12 cellular contexts compared by ENCODE assay signal in genomic region chr6:12313992-12314589, GRCh38. TPM values are rescaled to one million over a fixed set of nuclear protein-coding genes. Genes with fewer than 3 reads are reported as not detected.
DNase-seq lines count a peak whose midpoint lies in the region; ATAC-seq, FAIRE-seq and TF ChIP-seq lines count a peak whose summit lies in the region.
"Had no signal": no experiment of that assay in that cellular context is flagged by ENCODE, and none has a peak within 500 bp of the region (broad histone marks: within the 10 kb centered on the region; RNA-seq: fewer than 3 reads in every experiment).

No MANE protein-coding gene starts in this region.

- H3F3A ChIP-seq in smooth muscle cell (ENCODE audit: low read depth) = no peaks in the 10 kb centered on the region

- TF ChIP-seq EP300 in A549 (IDR thresholded peaks at IDR 0.05) = peak in 1 of 2 experiments; percentile 55; a peak in 1 of 5 replicates

- TF ChIP-seq CTCF in A549 (IDR thresholded peaks at IDR 0.05) (no peak), mucosa of descending colon (IDR thresholded peaks at IDR 0.05) (no peak), smooth muscle cell (IDR thresholded peaks at IDR 0.05; ENCODE audit: borderline replicate concordance, insufficient read depth, poor library complexity, severe bottlenecking) (no peak), psoas muscle (IDR thresholded peaks at IDR 0.05) (no peak)

- no peaks in the 10 kb centered on the region for H3K27me3 ChIP-seq in smooth muscle cell (ENCODE audit: low read depth)
- H3K27me3 ChIP-seq in psoas muscle (ENCODE audit: insufficient read depth in 3 of 3, low read length in 2 of 3) = no peaks in the 10 kb centered on the region

- no peaks in the 10 kb centered on the region for H3K36me3 ChIP-seq in mucosa of descending colon (ENCODE audit: low read depth)
- H3K36me3 ChIP-seq in smooth muscle cell (ENCODE audit: low read depth) = no peaks in the 10 kb centered on the region
- no peaks in the 10 kb centered on the region for H3K36me3 ChIP-seq in psoas muscle (ENCODE audit: insufficient read depth in 1 of 2, low read depth in 1 of 2)

- peak; percentile 14 to 16; a peak in 1 of 5 replicates for TF ChIP-seq RAD21 in A549 (conservative IDR thresholded peaks at IDR 0.05 in 1 of 2, IDR thresholded peaks at IDR 0.05 in 1 of 2)

- CTCF ChIA-PET in A549 (lab: Yijun Ruan, JAX) = interaction anchor here (0.5 to 2.2 kb wide), 7 partner anchors 10 to 291 kb away, joined by 3 to 10 read pairs (median 4); partner anchors contain the start of gene EDN1

- no peaks in the 10 kb centered on the region for H4K20me1 ChIP-seq in smooth muscle cell (ENCODE audit: low read depth)

- POLR2A ChIA-PET in A549 (lab: Yijun Ruan, JAX) = interaction anchor here (0.7 to 2.3 kb wide), 8 partner anchors 10 to 170 kb away, joined by 3 to 13 read pairs (median 4); partner anchors contain the start of gene EDN1

- TF ChIP-seq POLR2A in A549 (IDR thresholded peaks at IDR 0.05; ENCODE audit: low read length) = no peak
- TF ChIP-seq POLR2A in GM12892 (IDR thresholded peaks at IDR 0.05; ENCODE audit: low read depth, low read length) = no peak

- H3K27ac ChIP-seq in A549 (peak overlapping the region; percentile 89 to 98), smooth muscle cell (ENCODE audit: low read depth) (no peak overlapping the region), psoas muscle (no peak overlapping the region)

- H2AFZ ChIP-seq in smooth muscle cell (ENCODE audit: low read depth) = no peak overlapping the region

- 10% methylated on average over 8 of the region's 8 CpGs for WGBS in A549 (ENCODE audit: missing lambda C conversion rate)
- WGBS in smooth muscle cell (ENCODE audit: low lambda C conversion rate) = 72% methylated on average over 8 of the region's 8 CpGs
- 43 to 53% (median 46%) methylated on average over 8 of the region's 8 CpGs for WGBS in psoas muscle, 3 donors

- FAIRE-seq in A549 (lab: Jason Lieb, UNC) (no peak), GM12892 (lab: Jason Lieb, UNC) (no peak)

- H3K4me1 ChIP-seq in A549 (peaks cover 46% of the 10 kb centered on the region), mucosa of descending colon (ENCODE audit: low read depth) (no peaks in the 10 kb centered on the region), smooth muscle cell (ENCODE audit: low read depth) (no peaks in the 10 kb centered on the region), psoas muscle (no peaks in the 10 kb centered on the region)

- no peaks in the 10 kb centered on the region for H3K79me2 ChIP-seq in smooth muscle cell (ENCODE audit: low read depth)

- ATAC-seq in A549 (peak; percentile 75 to 83), mucosa of descending colon (peak; percentile 91), psoas muscle (no peak)

- H3K9me3 ChIP-seq in A549 (peaks cover 30% of the 10 kb centered on the region; the same call in 2 of the 3 replicates), mucosa of descending colon (no peaks in the 10 kb centered on the region), smooth muscle cell (replicated peaks; ENCODE audit: low read depth) (peaks cover 6% of the 10 kb centered on the region), psoas muscle (no peaks in the 10 kb centered on the region)

- H3K4me2 ChIP-seq in A549 (peak overlapping the region; percentile 73), smooth muscle cell (no peak overlapping the region)

- intact Hi-C loops in mucosa of descending colon (cut with DNase I, micrococcal nuclease) (no loop called here), psoas muscle (cut with DNase I) (no loop called here)

- H3K4me3 ChIP-seq in A549 (0 out of 3 replicates have a peak overlapping the region, but pooled peaks have one; percentile 12), mucosa of descending colon (no peak overlapping the region), smooth muscle cell (no peak overlapping the region), psoas muscle (no peak overlapping the region)

- H3K9ac ChIP-seq in smooth muscle cell (ENCODE audit: low read depth) = no peak overlapping the region

- peak in 1 of 2 experiments; percentile 95 for DNase-seq in A549 (ENCODE audit: low read depth in 1 of 2, low spot score in 1 of 2)
- peak; percentile 90 for DNase-seq in M059J (ENCODE audit: low read depth)
- DNase-seq in dermis blood vessel endothelial cell = peak; percentile 89
- DNase-seq in mucosa of descending colon = peak in 1 of 3 donors; percentile 46
- no peak for DNase-seq in GM12892 (ENCODE audit: insufficient read length)
- no peak for DNase-seq in smooth muscle cell (lab: John Stamatoyannopoulos, UW; ENCODE audit: unreplicated experiment)
- DNase-seq in T-helper 2 cell = no peak
- DNase-seq in psoas muscle = no peak
- DNase-seq: activated CD4-positive, alpha-beta T cell treated with anti-CD3 and anti-CD28 coated beads for 4 hours; activated effector memory CD4-positive, alpha-beta T cell treated with anti-CD3 and anti-CD28 coated beads, Interleukin-2, amount 50 U/mL, for 16 hours; GF-D8; HCEC 1CT had no signal

TF ChIP-seq in A549, 52 proteins besides CTCF, POLR2A, EP300 and RAD21:
- peak; percentile 15 for TF ChIP-seq MAFK (IDR thresholded peaks at IDR 0.05; ENCODE audit: partially characterized antibody)
- TF ChIP-seq FOSL2 (IDR thresholded peaks at IDR 0.05) = no peak
- TF ChIP-seq FOSL2 (CRISPR knock-in tag; IDR thresholded peaks at IDR 0.05) = peak; percentile 57
- peak; percentile 55; the same call in 1 of the 2 replicates for TF ChIP-seq ZNF302 (CRISPR knock-in tag; IDR thresholded peaks at IDR 0.05)
- TF ChIP-seq HES2 (IDR thresholded peaks at IDR 0.05) = no peak
- peak; percentile 66; the same call in 1 of the 2 replicates for TF ChIP-seq GATA3 (IDR thresholded peaks at IDR 0.05; ENCODE audit: borderline replicate concordance)
- TF ChIP-seq HOXB5 (CRISPR knock-in tag; IDR thresholded peaks at IDR 0.05) = peak; percentile 46; the same call in 1 of the 2 replicates
- 0 out of 2 replicates have a peak, but pooled peaks have one; percentile 71 for TF ChIP-seq ZSCAN20 (CRISPR knock-in tag; IDR thresholded peaks at IDR 0.05)
- TF ChIP-seq MAX (IDR thresholded peaks at IDR 0.05) = peak; percentile 41; the same call in 1 of the 2 replicates
- TF ChIP-seq JUN (IDR thresholded peaks at IDR 0.05) = peak in 1 of 2 experiments; percentile 38; a peak in 3 of 5 replicates
- peak; percentile 29; the same call in 1 of the 2 replicates for TF ChIP-seq HOXB13 (CRISPR knock-in tag; IDR thresholded peaks at IDR 0.05; ENCODE audit: low read depth)
- no peak for TF ChIP-seq CBX2 (IDR thresholded peaks at IDR 0.05; ENCODE audit: borderline replicate concordance, low read depth)
- no peak for TF ChIP-seq HDAC2 (IDR thresholded peaks at IDR 0.05)
- TF ChIP-seq JUNB (IDR thresholded peaks at IDR 0.05) = peak; percentile 50; the same call in 1 of the 2 replicates

RNA-seq across cellular contexts. Expression of gene EDN1, which starts 23.9 kb away (rescaled TPM):
- polyA plus RNA-seq in A549 (2011; rRNA removed) = 67.1 and 87.4 TPM in 2 replicates
- 41.2 and 42.5 TPM in 2 replicates for polyA plus RNA-seq in A549 (2012; cell fraction: cytosol; rRNA removed)
- polyA plus RNA-seq in A549 (2012; cell fraction: nucleus; rRNA removed) = 54.7 and 61.3 TPM in 2 replicates
- 33.2 to 34.3 TPM (median 33.5 TPM) in 3 replicates for polyA plus RNA-seq in A549 (2017; fragmentation: RNase III; extraction: RNeasy Plus Mini Kit Qiagen cat#74134 plus additional on column Dnase treatment)
- 40.1 and 44.8 TPM in 2 replicates for polyA minus RNA-seq in A549 (2011; rRNA and poly(A)+ RNA removed)
- total RNA-seq in M059J (2014; rRNA removed; shearing (Covaris generic)) = 12.5 and 16.4 TPM in 2 replicates
- total RNA-seq in dermis blood vessel endothelial cell = 247 and 438 TPM in 2 replicates
- 10 to 100 TPM in 2 of 3 donors, 1 to 10 TPM in 1; 8.4 to 26.5 (median 14.0) TPM for total RNA-seq in mucosa of descending colon
- polyA plus RNA-seq in GM12892 (2012; ENCODE audit: missing spikeins) = 6.2 TPM
- 20.0 and 22.0 TPM in 2 replicates for total RNA-seq in smooth muscle cell
- polyA plus RNA-seq in smooth muscle cell = 8.2 and 18.6 TPM in 2 replicates
- 1 to 10 TPM in 3 of 4 donors, under 1 TPM in 1; 0.90 to 3.7 (median 2.6) TPM for total RNA-seq in psoas muscle
- polyA plus RNA-seq in psoas muscle = 1 to 10 TPM in 2 of 3 donors, under 1 TPM in 1; 0.68 to 2.7 (median 1.9) TPM

Comparison
In these comparisons a context has a peak if more than half of its experiments do, and no peak if none do; other contexts are left out.
1. ATAC-seq: peak in A549 (2 of 2) and mucosa of descending colon (single experiment); none in psoas muscle (0 of 4).
2. DNase-seq: peak in M059J (single experiment) and dermis blood vessel endothelial cell (single experiment); none in GM12892 (single experiment), smooth muscle cell (single experiment), T-helper 2 cell (0 of 5) and psoas muscle (0 of 2).
3. H3K27ac ChIP-seq: peak in A549 (2 of 2); none in smooth muscle cell (single experiment) and psoas muscle (single experiment).